21 cellular contexts compared by ENCODE assay signal in the genomic region with DNA sequence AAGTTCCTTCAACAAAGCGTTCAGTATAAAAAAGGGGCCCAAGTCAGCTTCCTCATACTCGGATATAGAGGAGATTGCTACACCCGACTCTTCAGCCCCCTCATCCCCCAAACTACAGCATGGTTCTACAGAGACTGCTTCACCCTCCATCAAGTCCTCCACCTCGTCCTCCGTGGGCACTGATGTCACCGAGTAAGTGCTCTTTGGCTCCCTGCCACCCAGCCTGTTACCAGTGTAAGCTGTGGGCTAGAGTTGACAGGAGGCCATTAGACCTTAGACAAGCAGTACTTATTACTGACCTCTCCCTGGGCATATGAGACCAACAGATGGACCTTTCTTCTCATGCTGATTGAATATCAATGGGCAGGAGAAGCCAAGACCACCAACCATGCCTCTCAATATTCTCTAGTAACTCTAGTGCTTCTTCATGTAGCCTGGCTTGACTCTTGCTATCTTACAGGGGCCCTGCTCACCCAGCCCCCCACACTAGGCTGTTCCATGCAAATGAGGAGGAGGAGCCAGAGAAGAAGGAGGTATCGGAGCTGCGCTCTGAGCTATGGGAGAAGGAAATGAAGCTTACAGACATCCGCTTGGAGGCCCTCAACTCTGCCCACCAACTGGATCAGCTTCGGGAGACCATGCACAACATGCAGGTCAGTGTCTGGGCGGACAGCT.
"Had no signal": no experiment of that assay in that cellular context is flagged by ENCODE, and none has a peak within 500 bp of the region (broad histone marks: within the 10 kb centered on the region; RNA-seq: fewer than 3 reads in every experiment).

No MANE protein-coding gene starts in this region.

- H3K27ac ChIP-seq: sigmoid colon, uterus had no signal

- ATAC-seq: activated T-cell treated with anti-CD3 and anti-CD28 coated beads, Interleukin-2, amount 50 U/mL, for 72 hours; esophagus mucosa; stimulated activated naive B cell treated with anti-CD40 and anti-IgM and Interleukin-4, amounts not matched to agents 10 μg/mL and 1 μg/mL and 100 μg/mL, for 72 hours; T-cell had no signal

- H3K9me3 ChIP-seq: sigmoid colon, uterus had no signal

- H3K36me3 ChIP-seq: uterus had no signal

- H3K4me3 ChIP-seq: sigmoid colon, uterus had no signal

- H3K4me1 ChIP-seq: sigmoid colon, uterus had no signal

- H3K27me3 ChIP-seq: sigmoid colon, uterus had no signal

- DNase-seq: activated CD4-positive, alpha-beta memory T cell treated with anti-CD3 and anti-CD28 coated beads for 36 hours; activated CD4-positive, alpha-beta T cell treated with anti-CD3 and anti-CD28 coated beads for 48 hours; activated CD4-positive, CD25-positive, alpha-beta regulatory T cell; activated effector memory CD4-positive, alpha-beta T cell treated with anti-CD3 and anti-CD28 coated beads, Interleukin-2, amount 50 U/mL, for 16 hours; activated naive CD4-positive, alpha-beta T cell treated with anti-CD3 and anti-CD28 coated beads, Interleukin-2, amount 10 ng/mL, durations not matched to agents 7 days and 5 days; activated T-cell treated with anti-CD3 and anti-CD28 coated beads, Interleukin-2, amount 50 U/mL, for 72 hours; amygdala; effector CD4-positive, alpha-beta T cell; foreskin melanocyte; hypothalamus; mesenchymal stem cell; nephron progenitor cell; occipital lobe; sigmoid colon; stimulated activated CD4-positive, alpha-beta T cell treated with anti-CD3 and anti-CD28 coated beads, Interleukin-2, amount 100 ng/mL, for 48 hours; stimulated activated CD8-positive, alpha-beta memory T cell treated with anti-CD3 and anti-CD28 coated beads, Interleukin-4, amount 100 ng/mL, for 48 hours; stimulated activated naive B cell treated with anti-CD40 and anti-IgM and Interleukin-4, amounts not matched to agents 10 μg/mL and 1 μg/mL and 100 μg/mL, for 72 hours; T-cell; trophoblast cell; uterus had no signal
